In genomic region chr9:129177443-129177790, GRCh38 we compare ENCODE assay signal across 8 cellular contexts. TPM values are rescaled to one million over a fixed set of nuclear protein-coding genes. Genes with fewer than 3 reads are reported as not detected.
DNase-seq lines count a peak whose midpoint lies in the region; ATAC-seq and TF ChIP-seq lines count a peak whose summit lies in the region.

No MANE protein-coding gene starts in this region.

- H4K12ac ChIP-seq in trophoblast cell (ENCODE audit: low read depth, low read length), result no peak overlapping the region

- H4K8ac ChIP-seq in trophoblast cell (ENCODE audit: low read depth, low read length), result peak overlapping the region; percentile 64

- ATAC-seq in HG02571 (IDR thresholded peaks at IDR 0.05; ENCODE audit: unreplicated experiment) (peak; percentile 8), left colon (no peak)

- TF ChIP-seq CTCF in epithelial cell of proximal tubule (conservative IDR thresholded peaks at IDR 0.05; ENCODE audit: low read depth, low read length), result no peak

- H3K18ac ChIP-seq in trophoblast cell (ENCODE audit: low read length), result peak overlapping the region; percentile 89

- H3K27me3 ChIP-seq in trophoblast cell (ENCODE audit: insufficient read depth, low read length), result no peaks in the 10 kb centered on the region

- no peaks in the 10 kb centered on the region for H3K9me3 ChIP-seq in trophoblast cell (ENCODE audit: insufficient read depth, low read depth, low read length)

- peaks cover 38% of the 10 kb centered on the region for H3K79me1 ChIP-seq in trophoblast cell (ENCODE audit: low read length)

- H3K14ac ChIP-seq in trophoblast cell (ENCODE audit: low read length), result peak overlapping the region; percentile 78

- H3K23ac ChIP-seq in trophoblast cell (ENCODE audit: low read length), result no peak overlapping the region

- peak overlapping the region; percentile 99 for H3K27ac ChIP-seq in trophoblast cell (ENCODE audit: low read depth, low read length)

- H3K36me3 ChIP-seq in trophoblast cell (ENCODE audit: control insufficient read depth in 1 of 2, insufficient read depth in 2 of 2, low read length in 2 of 2), result peaks cover 0 to 6% of the 10 kb centered on the region in 2 experiments

- DNase-seq in NCI-H82 (lab: John Stamatoyannopoulos, UW) (peak; percentile 42), NCI-H82 treated with DMSO at 0.1 percent for 48 hours (lab: John Stamatoyannopoulos, UW; ENCODE audit: unreplicated experiment) (no peak), RPMI8226 (peak; percentile 70), epithelial cell of proximal tubule (ENCODE audit: low read depth) (no peak), trophoblast cell (no peak), NCI-H510A treated with DMSO at 0.1 percent for 48 hours (lab: John Stamatoyannopoulos, UW) (no peak), left colon (no peak)

- WGBS in trophoblast cell (ENCODE audit: extremely low coverage, insufficient coverage, insufficient read length), result no CpG with 5 or more reads among the region's 56 CpGs

- peak overlapping the region; percentile 97 for H3K9ac ChIP-seq in trophoblast cell (ENCODE audit: low read length)

- H3K4ac ChIP-seq in trophoblast cell (ENCODE audit: low read depth, low read length), result peak overlapping the region; percentile 92

- peak overlapping the region; percentile 74 for H2BK5ac ChIP-seq in trophoblast cell (ENCODE audit: low read depth, low read length, poor library complexity)

- H3K79me2 ChIP-seq in trophoblast cell (ENCODE audit: control insufficient read depth, insufficient read depth, low read length, poor library complexity), result peaks cover 25% of the 10 kb centered on the region

- no peak overlapping the region for H2AK5ac ChIP-seq in trophoblast cell (ENCODE audit: low read length)

- peak overlapping the region; percentile 19 for H2BK120ac ChIP-seq in trophoblast cell (ENCODE audit: insufficient read depth, low read length, poor library complexity)

- H3K4me2 ChIP-seq in trophoblast cell (ENCODE audit: low read length), result peak overlapping the region; percentile 67

- intact Hi-C loops in left colon (cut with DNase I, micrococcal nuclease), result loop anchor here in 1 of 2 donors (10.0 kb wide), 2 partner anchors 317 to 427 kb away; no protein-coding TSS in a partner anchor

- H4K91ac ChIP-seq in trophoblast cell (ENCODE audit: low read depth, low read length), result peak overlapping the region; percentile 72

- H3K4me3 ChIP-seq in epithelial cell of proximal tubule (ENCODE audit: low read depth, low read length), result peak overlapping the region; percentile 83
- H3K4me3 ChIP-seq in trophoblast cell (ENCODE audit: low read depth, low read length), result peak overlapping the region; percentile 99

- H3K4me1 ChIP-seq in trophoblast cell (ENCODE audit: control insufficient read depth in 1 of 2, insufficient read depth in 2 of 2, low read length in 2 of 2), result peaks cover 14 to 31% of the 10 kb centered on the region in 2 experiments

- H2AFZ ChIP-seq in trophoblast cell (ENCODE audit: insufficient read depth, low read length, poor library complexity), result no peak overlapping the region

- no peak overlapping the region for H2BK12ac ChIP-seq in trophoblast cell (ENCODE audit: low read length)

RNA-seq across cellular contexts. Expression of gene IER5L, which starts 0.6 kb away (rescaled TPM):
- total RNA-seq in epithelial cell of proximal tubule (43.2 and 50.8 TPM in 2 replicates), left colon (1 to 10 TPM; 4.3 to 8.8 TPM)
- 63.3 and 64.2 TPM in 2 replicates for polyA plus RNA-seq in trophoblast cell (2013)

Comparison
In these comparisons a context has a peak if more than half of its experiments do, and no peak if none do; other contexts are left out.
1. DNase-seq: peak in NCI-H82 (single experiment) and RPMI8226 (single experiment); none in NCI-H82 treated with DMSO at 0.1 percent for 48 hours (single experiment), epithelial cell of proximal tubule (single experiment), trophoblast cell (0 of 2), NCI-H510A treated with DMSO at 0.1 percent for 48 hours (single experiment) and left colon (0 of 2).